ENCODE assay signal across 20 cellular contexts in the genomic region with DNA sequence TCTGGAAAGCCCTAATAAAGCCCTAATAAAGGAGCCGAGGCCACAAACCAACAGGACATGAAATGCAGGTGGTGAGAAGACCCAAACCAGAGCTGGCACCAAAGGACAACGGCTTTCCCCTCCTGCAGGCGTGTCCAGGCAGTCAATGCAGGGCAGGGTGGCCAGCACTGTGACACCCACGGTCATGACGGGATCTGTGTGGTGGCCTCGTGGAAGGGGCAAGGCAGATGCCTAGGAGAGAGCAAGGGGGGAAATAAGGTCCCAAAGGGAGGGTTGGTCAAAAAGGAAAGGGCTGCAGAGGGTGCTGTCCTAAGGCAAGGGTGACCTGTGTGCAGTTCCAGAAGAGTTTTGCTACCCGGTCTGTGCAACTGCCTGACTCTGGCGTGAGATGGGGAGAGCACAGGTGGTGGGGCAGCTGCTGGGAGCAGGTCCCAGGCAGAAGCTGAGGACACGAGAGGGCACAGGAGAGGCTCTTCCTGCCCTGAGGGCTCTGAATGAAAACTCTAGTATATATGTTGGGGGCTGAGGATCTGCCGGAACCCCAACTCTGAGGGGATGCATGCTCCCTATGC.
"Had no signal": no experiment of that assay in that cellular context is flagged by ENCODE, and none has a peak within 500 bp of the region (broad histone marks: within the 10 kb centered on the region; RNA-seq: fewer than 3 reads in every experiment).

No MANE protein-coding gene starts in this region.

- DNase-seq: activated CD4-positive, alpha-beta T cell treated with anti-CD3 and anti-CD28 coated beads for 4 hours; activated CD4-positive, CD25-positive, alpha-beta regulatory T cell; activated CD8-positive, alpha-beta T cell treated with anti-CD3 and anti-CD28 coated beads for 36 hours; activated effector memory CD4-positive, alpha-beta T cell treated with Interleukin-2 at 50 U/mL for 16 hours; activated naive CD4-positive, alpha-beta T cell; activated T-cell treated with anti-CD3 and anti-CD28 coated beads, Interleukin-2, amount 50 U/mL, for 24 hours; amniotic stem cell; Karpas-422; MM.1S; NCI-H1105 treated with DMSO at 0.1 percent for 48 hours; NCI-H1436 treated with DMSO at 0.1 percent for 48 hours; NCI-H187 treated with DMSO at 0.1 percent for 48 hours; NCI-H2081 treated with DMSO at 0.1 percent for 48 hours; NCI-H446; NCI-H524; PC-9; SIG-M5; T-helper 17 cell; T-helper 9 cell had no signal

- H3K4me3 ChIP-seq: K562, PC-9 had no signal

- H3K27ac ChIP-seq: PC-9 had no signal

- ATAC-seq: activated CD8-positive, alpha-beta T cell treated with anti-CD3 and anti-CD28 coated beads for 36 hours; K562; T-helper 17 cell had no signal
